Comparison of ENCODE assay signal across 8 cellular contexts in the genomic region with DNA sequence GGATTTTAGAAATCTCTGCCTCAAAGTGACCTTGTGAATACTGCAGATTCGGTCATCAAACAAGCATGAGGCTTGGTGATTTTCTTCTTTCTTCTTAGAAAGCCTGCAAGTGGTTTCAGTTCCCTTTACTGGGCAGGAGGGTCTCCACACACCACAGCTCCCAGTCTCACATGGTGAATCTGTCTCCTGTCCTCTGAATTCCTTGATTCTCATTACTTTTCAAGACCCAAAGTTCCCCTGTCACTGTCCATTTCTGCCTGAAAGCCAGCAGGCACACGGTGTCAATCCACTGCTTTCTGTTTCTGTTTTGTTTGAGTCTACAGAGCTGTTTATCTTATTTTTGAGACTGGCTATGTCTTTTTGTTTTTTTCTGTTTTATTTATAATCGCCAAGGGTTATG.
DNase-seq lines count a peak whose midpoint lies in the region; ATAC-seq and TF ChIP-seq lines count a peak whose summit lies in the region.

No MANE protein-coding gene starts in this region.

- ATAC-seq in GM18867 (IDR thresholded peaks at IDR 0.05; ENCODE audit: unreplicated experiment) (peak; percentile 88), HG02759 (IDR thresholded peaks at IDR 0.05; ENCODE audit: unreplicated experiment) (peak; percentile 83)

- no peak for DNase-seq in effector CD8-positive, alpha-beta T cell (lab: John Stamatoyannopoulos, UW)
- no peak for DNase-seq in NCI-H69 (lab: John Stamatoyannopoulos, UW)
- no peak for DNase-seq in activated CD4-positive, CD25-positive, alpha-beta regulatory T cell (lab: John Stamatoyannopoulos, UW)
- no peak for DNase-seq in activated CD8-positive, alpha-beta memory T cell treated with anti-CD3 and anti-CD28 coated beads, Interleukin-2, amount 50 U/mL, for 4 hours

- H3K9me3 Mint-ChIP-seq in nephron = peaks cover 5% of the 10 kb centered on the region

- peaks cover 37% of the 10 kb centered on the region for H3K4me1 Mint-ChIP-seq in nephron

- peak overlapping the region; percentile 38 for H3K4me3 ChIP-seq in WI38 (ENCODE audit: low read depth, low read length)

- H3K27ac Mint-ChIP-seq in nephron = peak overlapping the region; percentile 37 to 72 (median 71)

- peaks cover 4% of the 10 kb centered on the region for H3K27me3 Mint-ChIP-seq in nephron (ENCODE audit: low read depth)

- TF ChIP-seq CTCF in WI38 (IDR thresholded peaks at IDR 0.05; ENCODE audit: low read depth, low read length) (no peak), nephron (IDR thresholded peaks at IDR 0.05; ENCODE audit: unreplicated experiment in 3 of 3) (no peak)

- no peaks in the 10 kb centered on the region for H3K36me3 Mint-ChIP-seq in nephron (ENCODE audit: low read depth)

- peak overlapping the region in 1 of 3 experiments; percentile 6 for H3K4me3 Mint-ChIP-seq in nephron
